Comparison of ENCODE assay signal across 24 cellular contexts in genomic region chr19:15397782-15398181, GRCh38. TPM values are rescaled to one million over a fixed set of nuclear protein-coding genes. Genes with fewer than 3 reads are reported as not detected.
DNase-seq lines count a peak whose midpoint lies in the region; ATAC-seq and TF ChIP-seq lines count a peak whose summit lies in the region.
"Had no signal": no experiment of that assay in that cellular context is flagged by ENCODE, and none has a peak within 500 bp of the region (broad histone marks: within the 10 kb centered on the region; RNA-seq: fewer than 3 reads in every experiment).

No MANE protein-coding gene starts in this region.

- peak overlapping the region in 8 of 11 experiments; percentile 51 to 74 (median 64); a peak in 16 of 22 replicates for H3K27ac ChIP-seq in BLaER1 treated with 17β-estradiol and CSF1 and Interleukin-3, amounts not matched to agents 10 nM and 100 nM
- no peak overlapping the region for H3K27ac ChIP-seq in neural progenitor cell
- H3K27ac ChIP-seq: C4-2B, GM23248, HL-60, KMS-11, PC-9, SJSA1 had no signal

- no peaks in the 10 kb centered on the region for H3K9me3 Mint-ChIP-seq in endothelial cell (ENCODE audit: unreplicated experiment)
- H3K9me3 Mint-ChIP-seq in neural progenitor cell, result no peaks in the 10 kb centered on the region
- H3K9me3 Mint-ChIP-seq in stimulated activated memory B cell treated with anti-CD40 and anti-IgM and Interleukin-4, amounts not matched to agents 10 μg/mL and 1 μg/mL and 100 μg/mL, for 72 hours, result no peaks in the 10 kb centered on the region
- H3K9me3 Mint-ChIP-seq: CD8-positive, alpha-beta T cell; H9; IgD-negative memory B cell had no signal

- peaks cover 90 to 100% (median 97%) of the 10 kb centered on the region in 11 experiments for H3K36me3 ChIP-seq in BLaER1 treated with 17β-estradiol and CSF1 and Interleukin-3, amounts not matched to agents 10 nM and 100 nM
- peaks cover 8% of the 10 kb centered on the region for H3K36me3 ChIP-seq in neural progenitor cell

- H3K4me3 ChIP-seq in BLaER1 treated with 17β-estradiol and CSF1 and Interleukin-3, amounts not matched to agents 10 nM and 100 nM, result peak overlapping the region in 7 of 10 experiments; percentile 36 to 56 (median 46); a peak in 13 of 20 replicates
- H3K4me3 ChIP-seq in neural progenitor cell, result no peak overlapping the region
- H3K4me3 ChIP-seq: GM23248, PC-9, SJSA1 had no signal

- H3K79me2 ChIP-seq in neural progenitor cell (ENCODE audit: low read depth), result peaks cover 60% of the 10 kb centered on the region

- TF ChIP-seq CTCF in endothelial cell (IDR thresholded peaks at IDR 0.05; ENCODE audit: unreplicated experiment) (no peak), neural progenitor cell (IDR thresholded peaks at IDR 0.05) (no peak)

- H3K9me3 ChIP-seq in BLaER1 treated with 17β-estradiol and CSF1 and Interleukin-3, amounts not matched to agents 10 nM and 100 nM (replicated peaks in 1 of 11), result no peaks in the 10 kb centered on the region
- no peaks in the 10 kb centered on the region for H3K9me3 ChIP-seq in neural progenitor cell (ENCODE audit: low read depth)
- H3K9me3 ChIP-seq: Caco-2, SJSA1 had no signal

- H3K4me3 Mint-ChIP-seq in endothelial cell (ENCODE audit: unreplicated experiment), result peak overlapping the region; percentile 77
- H3K4me3 Mint-ChIP-seq in neural progenitor cell, result no peak overlapping the region
- H3K4me3 Mint-ChIP-seq in stimulated activated memory B cell treated with anti-CD40 and anti-IgM and Interleukin-4, amounts not matched to agents 10 μg/mL and 1 μg/mL and 100 μg/mL, for 72 hours, result no peak overlapping the region
- H3K4me3 Mint-ChIP-seq: CD8-positive, alpha-beta T cell; H9 had no signal

- H3K27ac Mint-ChIP-seq in endothelial cell (ENCODE audit: unreplicated experiment), result no peak overlapping the region
- H3K27ac Mint-ChIP-seq in neural progenitor cell, result peak overlapping the region; percentile 19
- peak overlapping the region; percentile 57 for H3K27ac Mint-ChIP-seq in stimulated activated memory B cell treated with anti-CD40 and anti-IgM and Interleukin-4, amounts not matched to agents 10 μg/mL and 1 μg/mL and 100 μg/mL, for 72 hours
- H3K27ac Mint-ChIP-seq: CD8-positive, alpha-beta T cell had no signal

- peaks cover 12% of the 10 kb centered on the region for H3K27me3 Mint-ChIP-seq in endothelial cell (ENCODE audit: unreplicated experiment)
- H3K27me3 Mint-ChIP-seq in neural progenitor cell (ENCODE audit: insufficient read depth, low read depth), result peaks cover 8% of the 10 kb centered on the region
- H3K27me3 Mint-ChIP-seq in stimulated activated memory B cell treated with anti-CD40 and anti-IgM and Interleukin-4, amounts not matched to agents 10 μg/mL and 1 μg/mL and 100 μg/mL, for 72 hours, result no peaks in the 10 kb centered on the region
- H3K27me3 Mint-ChIP-seq: IgD-negative memory B cell had no signal

- DNase-seq in endothelial cell (ENCODE audit: low spot score) (no peak), neural progenitor cell (ENCODE audit: low spot score) (no peak), EL (no peak)
- DNase-seq: AML-193; Caco-2; CD8-positive, alpha-beta T cell; GDM1; GM23248; H9; MM.1S; NCI-H2081; NCI-H2227 treated with DMSO at 0.1 percent for 48 hours; NCI-H526 treated with DMSO at 0.1 percent for 48 hours; PC-9; Right ventricle myocardium superior had no signal

- peak overlapping the region; percentile 61 to 99 (median 88) for H3K4me2 ChIP-seq in BLaER1 treated with 17β-estradiol and CSF1 and Interleukin-3, amounts not matched to agents 10 nM and 100 nM
- no peak overlapping the region for H3K4me2 ChIP-seq in neural progenitor cell
- H3K4me2 ChIP-seq: KMS-11, PC-9 had no signal

- H3K27me3 ChIP-seq in BLaER1 treated with 17β-estradiol and CSF1 and Interleukin-3, amounts not matched to agents 10 nM and 100 nM, result no peaks in the 10 kb centered on the region
- H3K27me3 ChIP-seq in neural progenitor cell, result no peaks in the 10 kb centered on the region
- H3K27me3 ChIP-seq: SJSA1 had no signal

- H3K9ac ChIP-seq in BLaER1 treated with 17β-estradiol and CSF1 and Interleukin-3, amounts not matched to agents 10 nM and 100 nM, result peak overlapping the region in 8 of 11 experiments; percentile 53 to 74 (median 60); a peak in 16 of 22 replicates
- no peak overlapping the region for H3K9ac ChIP-seq in neural progenitor cell
- H3K9ac ChIP-seq: GM23248, KMS-11 had no signal

- H3K36me3 Mint-ChIP-seq in endothelial cell (ENCODE audit: low read depth, unreplicated experiment), result peaks cover 46% of the 10 kb centered on the region
- peaks cover 40% of the 10 kb centered on the region for H3K36me3 Mint-ChIP-seq in neural progenitor cell
- peaks cover 76% of the 10 kb centered on the region for H3K36me3 Mint-ChIP-seq in stimulated activated memory B cell treated with anti-CD40 and anti-IgM and Interleukin-4, amounts not matched to agents 10 μg/mL and 1 μg/mL and 100 μg/mL, for 72 hours

- H2AFZ ChIP-seq in neural progenitor cell (replicated peaks), result no peak overlapping the region
- H2AFZ ChIP-seq: GM23248, PC-9 had no signal

- H3K4me1 ChIP-seq in BLaER1 treated with 17β-estradiol and CSF1 and Interleukin-3, amounts not matched to agents 10 nM and 100 nM, result peaks cover 76 to 85% (median 78%) of the 10 kb centered on the region in 10 experiments
- H3K4me1 ChIP-seq in neural progenitor cell, result no peaks in the 10 kb centered on the region
- H3K4me1 ChIP-seq: Caco-2 had no signal

- peaks cover 66 to 93% (median 77%) of the 10 kb centered on the region in 11 experiments for H4K20me1 ChIP-seq in BLaER1 treated with 17β-estradiol and CSF1 and Interleukin-3, amounts not matched to agents 10 nM and 100 nM
- peaks cover 50% of the 10 kb centered on the region for H4K20me1 ChIP-seq in neural progenitor cell (ENCODE audit: low read depth)

- peaks cover 8% of the 10 kb centered on the region for H3F3A ChIP-seq in neural progenitor cell (ENCODE audit: low read depth)

- no peak for ATAC-seq in stimulated activated memory B cell treated with anti-CD40 and anti-IgM and Interleukin-4, amounts not matched to agents 10 μg/mL and 1 μg/mL and 100 μg/mL, for 72 hours
- ATAC-seq in HG03469 (IDR thresholded peaks at IDR 0.05; ENCODE audit: unreplicated experiment) (no peak), HG03196 (IDR thresholded peaks at IDR 0.05; ENCODE audit: unreplicated experiment) (no peak)
- ATAC-seq: CD8-positive, alpha-beta T cell had no signal

- H3K4me1 Mint-ChIP-seq in endothelial cell (ENCODE audit: unreplicated experiment) (no peaks in the 10 kb centered on the region), neural progenitor cell (no peaks in the 10 kb centered on the region)
- peaks cover 12% of the 10 kb centered on the region for H3K4me1 Mint-ChIP-seq in stimulated activated memory B cell treated with anti-CD40 and anti-IgM and Interleukin-4, amounts not matched to agents 10 μg/mL and 1 μg/mL and 100 μg/mL, for 72 hours
- H3K4me1 Mint-ChIP-seq: H9 had no signal

RNA-seq across cellular contexts. Expression of gene AKAP8, which starts 18.2 kb away (rescaled TPM):
- total RNA-seq in endothelial cell (ENCODE audit: unreplicated experiment), result 36.5 TPM
- 20.1 and 23.7 TPM in 2 replicates for total RNA-seq in neural progenitor cell (ENCODE audit: low replicate concordance)

RNA-seq across cellular contexts. Expression of gene AKAP8L, which starts 21.0 kb away (rescaled TPM):
- total RNA-seq in endothelial cell (ENCODE audit: unreplicated experiment) (160 TPM), neural progenitor cell (ENCODE audit: low replicate concordance) (131 and 210 TPM in 2 replicates)

RNA-seq across cellular contexts. Expression of gene WIZ, which starts 52.0 kb away (rescaled TPM):
- total RNA-seq in endothelial cell (ENCODE audit: unreplicated experiment) (79.0 TPM), neural progenitor cell (ENCODE audit: low replicate concordance) (9.1 and 30.3 TPM in 2 replicates)
